ENCODE assay signal across 10 cellular contexts in genomic region chr1:212225871-212226302, GRCh38. TPM values are rescaled to one million over a fixed set of nuclear protein-coding genes. Genes with fewer than 3 reads are reported as not detected.
DNase-seq lines count a peak whose midpoint lies in the region; ATAC-seq and TF ChIP-seq lines count a peak whose summit lies in the region.
"Had no signal": no experiment of that assay in that cellular context is flagged by ENCODE, and none has a peak within 500 bp of the region (broad histone marks: within the 10 kb centered on the region; RNA-seq: fewer than 3 reads in every experiment).

No MANE protein-coding gene starts in this region.

- intact Hi-C loops in sciatic nerve (cut with DNase I), result no loop called here

- no peak overlapping the region for H3K4me3 ChIP-seq in epithelial cell of proximal tubule (ENCODE audit: low read depth, low read length)

- ATAC-seq in GM18861 (IDR thresholded peaks at IDR 0.05; ENCODE audit: unreplicated experiment), result peak; percentile 62
- peak; percentile 70 for ATAC-seq in HG03342 (IDR thresholded peaks at IDR 0.05; ENCODE audit: unreplicated experiment)
- peak; percentile 15 for ATAC-seq in sciatic nerve
- no peak for ATAC-seq in GM21528 (IDR thresholded peaks at IDR 0.05; ENCODE audit: low FRiP score, unreplicated experiment)

- no peak for TF ChIP-seq CTCF in epithelial cell of proximal tubule (conservative IDR thresholded peaks at IDR 0.05; ENCODE audit: low read depth, low read length)

- DNase-seq in epithelial cell of proximal tubule (ENCODE audit: low read depth), result peak; percentile 66
- no peak for DNase-seq in sciatic nerve (ENCODE audit: low spot score)
- no peak for DNase-seq in activated CD4-positive, CD25-positive, alpha-beta regulatory T cell treated with anti-CD3 and anti-CD28 coated beads, Interleukin-2, amount 50 U/mL, for 72 hours
- no peak for DNase-seq in ureter (ENCODE audit: low spot score)
- DNase-seq: islet precursor cell, MM.1S, NCI-H446 treated with DMSO at 0.1 percent for 48 hours had no signal

RNA-seq across cellular contexts. Expression of gene PPP2R5A, which starts 59.3 kb away (rescaled TPM):
- total RNA-seq in epithelial cell of proximal tubule, result 31.1 and 31.2 TPM in 2 replicates
- 39.1 TPM for total RNA-seq in sciatic nerve
- total RNA-seq in ureter, result 38.1 TPM
